ENCODE assay signal across 8 cellular contexts in genomic region chr6:28280595-28281287, GRCh38. TPM values are rescaled to one million over a fixed set of nuclear protein-coding genes. Genes with fewer than 3 reads are reported as not detected.
DNase-seq lines count a peak whose midpoint lies in the region; ATAC-seq and TF ChIP-seq lines count a peak whose summit lies in the region.

No MANE protein-coding gene starts in this region.

- no peaks in the 10 kb centered on the region for H3K9me3 Mint-ChIP-seq in T-helper 1 cell treated with Interleukin-12 subunit alpha and Interleukin-12 subunit beta and Interleukin-4 antibody, amounts not matched to agents 30 μg/mL and 1 μg/mL, for 36 hours
- H3K9me3 Mint-ChIP-seq in activated CD8-positive, alpha-beta T cell treated with anti-CD3 and anti-CD28 coated beads for 36 hours: no peaks in the 10 kb centered on the region

- H3K4me3 Mint-ChIP-seq in T-helper 1 cell treated with Interleukin-12 subunit alpha and Interleukin-12 subunit beta and Interleukin-4 antibody, amounts not matched to agents 30 μg/mL and 1 μg/mL, for 36 hours: peak overlapping the region; percentile 83
- peak overlapping the region; percentile 83 for H3K4me3 Mint-ChIP-seq in activated CD8-positive, alpha-beta T cell treated with anti-CD3 and anti-CD28 coated beads for 36 hours

- no peak for DNase-seq in T-helper 1 cell
- DNase-seq in activated CD8-positive, alpha-beta T cell treated with anti-CD3 and anti-CD28 coated beads for 36 hours: no peak
- DNase-seq in activated CD4-positive, CD25-positive, alpha-beta regulatory T cell (lab: John Stamatoyannopoulos, UW): no peak
- DNase-seq in lower leg skin (ENCODE audit: low spot score in 2 of 2): no peak

- CTCF ChIA-PET in activated CD8-positive, alpha-beta T cell treated with anti-CD3 and anti-CD28 coated beads for 36 hours (lab: Charles Lee): interaction anchor here (1.0 to 1.8 kb wide), 4 partner anchors 13 to 76 kb away, joined by 3 to 4 read pairs (median 3); partner anchors contain the start of gene ZSCAN26

- TF ChIP-seq POLR2A in lower leg skin (IDR thresholded peaks at IDR 0.05): no peak

- peak overlapping the region; percentile 83 to 86 for H3K9ac ChIP-seq in stomach smooth muscle (ENCODE audit: low read length in 2 of 2)

- H3K27ac ChIP-seq in stomach smooth muscle (ENCODE audit: low read length): no peak overlapping the region

- H3K36me3 Mint-ChIP-seq in T-helper 1 cell treated with Interleukin-12 subunit alpha and Interleukin-12 subunit beta and Interleukin-4 antibody, amounts not matched to agents 30 μg/mL and 1 μg/mL, for 36 hours (ENCODE audit: low read depth): peaks cover 12% of the 10 kb centered on the region
- peaks cover 18% of the 10 kb centered on the region for H3K36me3 Mint-ChIP-seq in activated CD8-positive, alpha-beta T cell treated with anti-CD3 and anti-CD28 coated beads for 36 hours (ENCODE audit: low read depth)

- H3K4me1 ChIP-seq in stomach smooth muscle (ENCODE audit: control insufficient read depth, insufficient read depth, low read length): no peaks in the 10 kb centered on the region

- no peak overlapping the region for H3K27ac Mint-ChIP-seq in T-helper 1 cell treated with Interleukin-12 subunit alpha and Interleukin-12 subunit beta and Interleukin-4 antibody, amounts not matched to agents 30 μg/mL and 1 μg/mL, for 36 hours
- no peak overlapping the region for H3K27ac Mint-ChIP-seq in activated CD8-positive, alpha-beta T cell treated with anti-CD3 and anti-CD28 coated beads for 36 hours

- WGBS in lower leg skin, 2 donors: 45 to 46% methylated on average over 3 of the region's 3 CpGs

- TF ChIP-seq CTCF in activated CD8-positive, alpha-beta T cell treated with anti-CD3 and anti-CD28 coated beads for 36 hours (IDR thresholded peaks at IDR 0.05): no peak
- no peak for TF ChIP-seq CTCF in lower leg skin (IDR thresholded peaks at IDR 0.05)

- intact Hi-C loops in activated CD8-positive, alpha-beta T cell treated with anti-CD3 and anti-CD28 coated beads for 36 hours (cut with micrococcal nuclease): no loop called here
- intact Hi-C loops in lower leg skin (cut with DNase I; ENCODE audit: low total_unique reads): no loop called here

- no peaks in the 10 kb centered on the region for H3K27me3 ChIP-seq in stomach smooth muscle (ENCODE audit: control insufficient read depth in 1 of 2, insufficient read depth in 2 of 2, low read length in 2 of 2)

- H3K9me3 ChIP-seq in iPS-18c (ENCODE audit: control insufficient read depth, insufficient read depth, low read length) (no peaks in the 10 kb centered on the region), stomach smooth muscle (ENCODE audit: control insufficient read depth in 2 of 2, low read length in 2 of 2) (no peaks in the 10 kb centered on the region)

- peaks cover 28 to 29% of the 10 kb centered on the region in 2 donors for H3K36me3 ChIP-seq in stomach smooth muscle (ENCODE audit: control insufficient read depth in 2 of 2, insufficient read depth in 2 of 2, low read length in 2 of 2)

- peaks cover 9% of the 10 kb centered on the region for H3K4me1 Mint-ChIP-seq in T-helper 1 cell treated with Interleukin-12 subunit alpha and Interleukin-12 subunit beta and Interleukin-4 antibody, amounts not matched to agents 30 μg/mL and 1 μg/mL, for 36 hours (ENCODE audit: low read depth)
- H3K4me1 Mint-ChIP-seq in activated CD8-positive, alpha-beta T cell treated with anti-CD3 and anti-CD28 coated beads for 36 hours (ENCODE audit: low read depth): peaks cover 13% of the 10 kb centered on the region

- H3K4me3 ChIP-seq in iPS-18c (ENCODE audit: insufficient read depth, low read depth, low read length) (peak overlapping the region; percentile 87; the same call in 1 of the 2 replicates), stomach smooth muscle (ENCODE audit: low read length in 2 of 2) (peak overlapping the region; percentile 64 to 88), lower leg skin (ENCODE audit: low read depth, poor library complexity, severe bottlenecking) (no peak overlapping the region)

- no peak for ATAC-seq in activated CD8-positive, alpha-beta T cell treated with anti-CD3 and anti-CD28 coated beads for 36 hours
- ATAC-seq in HG03139 (IDR thresholded peaks at IDR 0.05; ENCODE audit: unreplicated experiment): no peak

- H3K27me3 Mint-ChIP-seq in T-helper 1 cell treated with Interleukin-12 subunit alpha and Interleukin-12 subunit beta and Interleukin-4 antibody, amounts not matched to agents 30 μg/mL and 1 μg/mL, for 36 hours (ENCODE audit: low read depth): peaks cover 4% of the 10 kb centered on the region
- H3K27me3 Mint-ChIP-seq in activated CD8-positive, alpha-beta T cell treated with anti-CD3 and anti-CD28 coated beads for 36 hours: peaks cover 10% of the 10 kb centered on the region

- POLR2A ChIA-PET in activated CD8-positive, alpha-beta T cell treated with anti-CD3 and anti-CD28 coated beads for 36 hours (lab: Charles Lee): no interaction called here

RNA-seq across cellular contexts. Expression of gene PGBD1, which starts 0.6 kb away (rescaled TPM):
- 1 to 10 TPM; 2.2 to 2.4 TPM for total RNA-seq in activated CD8-positive, alpha-beta T cell treated with anti-CD3 and anti-CD28 coated beads for 36 hours
- 1 to 10 TPM in 2 of 4 donors, under 1 TPM in 2; 0.15 to 1.6 (median 1.1) TPM for total RNA-seq in lower leg skin

RNA-seq across cellular contexts. Expression of gene ZSCAN26, which starts 13.8 kb away (rescaled TPM):
- 1 to 10 TPM; 3.6 to 3.8 TPM for total RNA-seq in activated CD8-positive, alpha-beta T cell treated with anti-CD3 and anti-CD28 coated beads for 36 hours
- 10 to 100 TPM in 2 of 4 donors, 1 to 10 TPM in 2; 8.3 to 20.7 (median 11.0) TPM for total RNA-seq in lower leg skin

RNA-seq across cellular contexts. Expression of gene NKAPL, which starts 21.6 kb away (rescaled TPM):
- not detected for total RNA-seq in activated CD8-positive, alpha-beta T cell treated with anti-CD3 and anti-CD28 coated beads for 36 hours
- total RNA-seq in lower leg skin: 1 to 10 TPM in 1 of 4 donors, under 1 TPM in 2, not detected in 1; 0.42 to 1.1 (median 0.75) TPM

RNA-seq across cellular contexts. Expression of gene ZKSCAN4, which starts 28.7 kb away (rescaled TPM):
- 1 to 10 TPM; 3.5 to 3.6 TPM for total RNA-seq in activated CD8-positive, alpha-beta T cell treated with anti-CD3 and anti-CD28 coated beads for 36 hours
- total RNA-seq in lower leg skin: 1 to 10 TPM; 4.4 to 6.4 (median 5.9) TPM

RNA-seq across cellular contexts. Expression of gene ZSCAN31, which starts 55.2 kb away (rescaled TPM):
- total RNA-seq in activated CD8-positive, alpha-beta T cell treated with anti-CD3 and anti-CD28 coated beads for 36 hours: 1 to 10 TPM; 1.6 to 2.0 TPM
- 10 to 100 TPM in 2 of 4 donors, 1 to 10 TPM in 2; 3.6 to 19.4 (median 7.0) TPM for total RNA-seq in lower leg skin
